In the genomic region with DNA sequence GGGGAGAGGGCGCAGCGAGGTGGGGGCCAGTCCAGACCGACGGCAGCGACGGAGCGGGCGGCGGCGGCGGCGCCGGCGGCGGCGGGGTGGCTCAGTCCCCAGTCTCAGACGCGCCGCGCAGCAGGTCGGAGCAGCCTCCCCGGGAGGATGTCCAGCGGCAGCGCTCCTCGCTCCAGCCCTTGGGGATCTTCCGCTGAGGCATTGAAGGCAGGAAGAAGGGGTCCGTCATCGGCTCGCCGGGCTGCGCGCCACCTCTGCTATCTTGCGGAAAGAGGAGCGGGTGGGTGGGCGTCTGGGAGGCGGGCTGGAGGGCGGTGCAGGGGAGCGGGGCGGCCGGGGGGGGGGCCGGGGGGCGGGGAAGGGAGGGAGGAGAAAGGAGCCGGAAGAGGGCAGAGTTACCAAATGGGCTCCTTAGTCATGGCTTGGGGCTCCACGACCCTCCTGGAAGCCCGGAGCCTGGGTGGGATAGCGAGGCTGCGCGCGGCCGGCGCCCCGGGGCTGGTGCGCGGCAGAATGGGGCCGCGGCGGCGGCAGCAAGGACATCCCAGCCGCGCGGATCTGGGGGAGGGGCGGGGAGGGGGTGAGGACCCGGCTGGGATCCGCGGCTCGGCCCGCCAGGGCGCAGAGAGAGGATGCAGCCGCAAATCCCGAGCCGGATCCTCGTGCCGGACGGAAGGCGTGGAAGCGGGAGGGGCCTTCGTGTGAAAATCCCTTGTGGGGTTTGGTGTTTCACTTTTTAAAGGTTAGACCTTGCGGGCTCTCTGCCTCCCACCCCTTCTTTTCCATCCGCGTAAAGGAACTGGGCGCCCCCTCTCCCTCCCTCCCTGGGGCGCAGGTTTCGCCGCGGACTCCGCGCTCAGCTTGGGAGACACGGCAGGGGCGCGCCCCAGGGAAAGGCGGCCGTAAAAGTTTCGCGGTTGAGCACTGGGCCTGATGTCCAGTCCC, we compare ENCODE assay signal across 1 cellular context.
TF ChIP-seq lines count a peak whose summit lies in the region.

A gene with protein sequence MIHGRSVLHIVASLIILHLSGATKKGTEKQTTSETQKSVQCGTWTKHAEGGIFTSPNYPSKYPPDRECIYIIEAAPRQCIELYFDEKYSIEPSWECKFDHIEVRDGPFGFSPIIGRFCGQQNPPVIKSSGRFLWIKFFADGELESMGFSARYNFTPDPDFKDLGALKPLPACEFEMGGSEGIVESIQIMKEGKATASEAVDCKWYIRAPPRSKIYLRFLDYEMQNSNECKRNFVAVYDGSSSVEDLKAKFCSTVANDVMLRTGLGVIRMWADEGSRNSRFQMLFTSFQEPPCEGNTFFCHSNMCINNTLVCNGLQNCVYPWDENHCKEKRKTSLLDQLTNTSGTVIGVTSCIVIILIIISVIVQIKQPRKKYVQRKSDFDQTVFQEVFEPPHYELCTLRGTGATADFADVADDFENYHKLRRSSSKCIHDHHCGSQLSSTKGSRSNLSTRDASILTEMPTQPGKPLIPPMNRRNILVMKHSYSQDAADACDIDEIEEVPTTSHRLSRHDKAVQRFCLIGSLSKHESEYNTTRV (minus strand): TSS at position 267 of the 945 bp plus-strand sequence. CDS start 696 bp downstream, outside the sequence.

TF ChIP-seq in PFSK-1, 5 proteins besides CTCF, POLR2A, EP300 and RAD21 (continued from another document):
- TF ChIP-seq, protein P1, sequence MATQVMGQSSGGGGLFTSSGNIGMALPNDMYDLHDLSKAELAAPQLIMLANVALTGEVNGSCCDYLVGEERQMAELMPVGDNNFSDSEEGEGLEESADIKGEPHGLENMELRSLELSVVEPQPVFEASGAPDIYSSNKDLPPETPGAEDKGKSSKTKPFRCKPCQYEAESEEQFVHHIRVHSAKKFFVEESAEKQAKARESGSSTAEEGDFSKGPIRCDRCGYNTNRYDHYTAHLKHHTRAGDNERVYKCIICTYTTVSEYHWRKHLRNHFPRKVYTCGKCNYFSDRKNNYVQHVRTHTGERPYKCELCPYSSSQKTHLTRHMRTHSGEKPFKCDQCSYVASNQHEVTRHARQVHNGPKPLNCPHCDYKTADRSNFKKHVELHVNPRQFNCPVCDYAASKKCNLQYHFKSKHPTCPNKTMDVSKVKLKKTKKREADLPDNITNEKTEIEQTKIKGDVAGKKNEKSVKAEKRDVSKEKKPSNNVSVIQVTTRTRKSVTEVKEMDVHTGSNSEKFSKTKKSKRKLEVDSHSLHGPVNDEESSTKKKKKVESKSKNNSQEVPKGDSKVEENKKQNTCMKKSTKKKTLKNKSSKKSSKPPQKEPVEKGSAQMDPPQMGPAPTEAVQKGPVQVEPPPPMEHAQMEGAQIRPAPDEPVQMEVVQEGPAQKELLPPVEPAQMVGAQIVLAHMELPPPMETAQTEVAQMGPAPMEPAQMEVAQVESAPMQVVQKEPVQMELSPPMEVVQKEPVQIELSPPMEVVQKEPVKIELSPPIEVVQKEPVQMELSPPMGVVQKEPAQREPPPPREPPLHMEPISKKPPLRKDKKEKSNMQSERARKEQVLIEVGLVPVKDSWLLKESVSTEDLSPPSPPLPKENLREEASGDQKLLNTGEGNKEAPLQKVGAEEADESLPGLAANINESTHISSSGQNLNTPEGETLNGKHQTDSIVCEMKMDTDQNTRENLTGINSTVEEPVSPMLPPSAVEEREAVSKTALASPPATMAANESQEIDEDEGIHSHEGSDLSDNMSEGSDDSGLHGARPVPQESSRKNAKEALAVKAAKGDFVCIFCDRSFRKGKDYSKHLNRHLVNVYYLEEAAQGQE (IDR thresholded peaks at IDR 0.05; ENCODE audit: insufficient read depth in 1 of 2, low read depth in 2 of 2, low read length in 2 of 2) = no peak
